In genomic region chr15:80041497-80042253, GRCh38 we compare ENCODE assay signal across 18 cellular contexts.
"Had no signal": no experiment of that assay in that cellular context is flagged by ENCODE, and none has a peak within 500 bp of the region (broad histone marks: within the 10 kb centered on the region; RNA-seq: fewer than 3 reads in every experiment).

No MANE protein-coding gene starts in this region.

- H3K9me3 Mint-ChIP-seq: immature natural killer cell, natural killer cell, neural crest cell had no signal

- H3K27ac Mint-ChIP-seq: immature natural killer cell, natural killer cell, type B pancreatic cell had no signal

- FAIRE-seq: kidney had no signal

- H3K36me3 Mint-ChIP-seq: immature natural killer cell, natural killer cell, type B pancreatic cell had no signal

- DNase-seq: effector memory CD4-positive, alpha-beta T cell; esophagus squamous epithelium; foreskin fibroblast; immature natural killer cell; kidney; left cardiac atrium; mammary epithelial cell; natural killer cell; ovary; stimulated activated CD4-positive, alpha-beta T cell treated with anti-CD3 and anti-CD28 coated beads, Interleukin-2, amount 100 ng/mL, for 48 hours; stimulated activated naive CD4-positive, alpha-beta T cell treated with Interleukin-2 at 50 U/mL for 16 hours; uterus had no signal

- H3K27ac ChIP-seq: coronary artery, epithelial cell of prostate, esophagus squamous epithelium, ovary, right atrium auricular region, uterus had no signal

- H3K4me2 ChIP-seq: smooth muscle cell had no signal

- H3K4me3 Mint-ChIP-seq: immature natural killer cell, natural killer cell, neural crest cell, type B pancreatic cell had no signal

- H3K27me3 ChIP-seq: esophagus squamous epithelium, ovary, right atrium auricular region, uterus had no signal

- H3K27me3 Mint-ChIP-seq: type B pancreatic cell had no signal

- H3K4me1 Mint-ChIP-seq: immature natural killer cell, natural killer cell had no signal

- H3K4me1 ChIP-seq: esophagus squamous epithelium, right atrium auricular region, uterus had no signal

- H3K9me3 ChIP-seq: esophagus squamous epithelium, ovary, right atrium auricular region, uterus had no signal

- H3K36me3 ChIP-seq: esophagus squamous epithelium, ovary, right atrium auricular region, uterus had no signal

- ATAC-seq: left cardiac atrium, natural killer cell had no signal

- H3K4me3 ChIP-seq: coronary artery, esophagus squamous epithelium, ovary, right atrium auricular region, smooth muscle cell, uterus had no signal
